33 cellular contexts compared by ENCODE assay signal in genomic region chr5:13211064-13211463, GRCh38.
"Had no signal": no experiment of that assay in that cellular context is flagged by ENCODE, and none has a peak within 500 bp of the region (broad histone marks: within the 10 kb centered on the region; RNA-seq: fewer than 3 reads in every experiment).

No MANE protein-coding gene starts in this region.

- H3K4me1 Mint-ChIP-seq: naive thymus-derived CD8-positive, alpha-beta T cell; nephron progenitor cell; neural crest cell; stimulated activated memory B cell treated with anti-CD40 and anti-IgM and Interleukin-4, amounts not matched to agents 10 μg/mL and 1 μg/mL and 100 μg/mL, for 72 hours; stimulated activated naive CD8-positive, alpha-beta T cell treated with anti-CD3 and anti-CD28 coated beads, Interleukin-15, amount 100 ng/mL, for 72 hours had no signal

- H3K9me3 Mint-ChIP-seq: nephron progenitor cell, neural crest cell, type B pancreatic cell had no signal

- H3K4me2 ChIP-seq: smooth muscle cell had no signal

- H3K4me3 ChIP-seq: ovary, psoas muscle, skin epidermis, smooth muscle cell, spleen, suprapubic skin, testis, tibial artery, transverse colon, upper lobe of right lung, uterus had no signal

- H3K4me1 ChIP-seq: parathyroid adenoma, psoas muscle, spleen, suprapubic skin, testis, tibial artery, transverse colon, upper lobe of right lung, uterus had no signal

- DNase-seq: naive thymus-derived CD8-positive, alpha-beta T cell; nephron progenitor cell; nucleus accumbens; ovary; posterior cingulate gyrus; psoas muscle; right cardiac atrium; spleen; stimulated activated CD4-positive, alpha-beta T cell treated with anti-CD3 and anti-CD28 coated beads, Interleukin-12 subunit alpha, Interleukin-12 subunit beta, amount 100 ng/mL, for 4 hours; stimulated activated CD4-positive, alpha-beta T cell treated with anti-CD3 and anti-CD28 coated beads, Interleukin-1b, Interleukin-23, amount 100 ng/mL, for 48 hours; stimulated activated CD4-positive, alpha-beta T cell treated with anti-CD3 and anti-CD28 coated beads, Interleukin-4, amount 100 ng/mL, for 1 hour; stimulated activated CD4-positive, alpha-beta T cell treated with anti-CD3 and anti-CD28 coated beads, Interleukin-4, amount 100 ng/mL, for 4 hours; stimulated activated CD8-positive, alpha-beta memory T cell treated with anti-CD3 and anti-CD28 coated beads, Interleukin-4, amount 100 ng/mL, for 48 hours; stimulated activated naive CD4-positive, alpha-beta T cell; stimulated activated naive CD8-positive, alpha-beta T cell treated with anti-CD3 and anti-CD28 coated beads, Interleukin-15, amount 100 ng/mL, for 72 hours; stimulated activated naive CD8-positive, alpha-beta T cell treated with anti-CD3 and anti-CD28 coated beads, Interleukin-15, Interleukin-2, amounts not matched to agents 100 U/mL and 50 U/mL, for 24 hours; substantia nigra; testis; tibial artery; transverse colon; upper lobe of right lung; uterus had no signal

- H2AFZ ChIP-seq: parathyroid adenoma had no signal

- H3K36me3 Mint-ChIP-seq: natural killer cell treated with Interleukin-12 subunit alpha and Interleukin-12 subunit beta and Interleukin-15 and Interleukin-18, amount 100 ng/mL, for 72 hours; stimulated activated memory B cell treated with anti-CD40 and anti-IgM and Interleukin-4, amounts not matched to agents 10 μg/mL and 1 μg/mL and 100 μg/mL, for 72 hours; type B pancreatic cell had no signal

- H3K4me3 Mint-ChIP-seq: naive thymus-derived CD8-positive, alpha-beta T cell; natural killer cell treated with Interleukin-12 subunit alpha and Interleukin-12 subunit beta and Interleukin-15 and Interleukin-18, amount 100 ng/mL, for 72 hours; nephron progenitor cell; neural crest cell; stimulated activated memory B cell treated with anti-CD40 and anti-IgM and Interleukin-4, amounts not matched to agents 10 μg/mL and 1 μg/mL and 100 μg/mL, for 72 hours; stimulated activated naive CD8-positive, alpha-beta T cell treated with anti-CD3 and anti-CD28 coated beads, Interleukin-15, amount 100 ng/mL, for 72 hours; type B pancreatic cell had no signal

- ATAC-seq: naive thymus-derived CD8-positive, alpha-beta T cell; natural killer cell treated with Interleukin-12 subunit alpha and Interleukin-12 subunit beta and Interleukin-15 and Interleukin-18, amount 100 ng/mL, for 72 hours; psoas muscle; right cardiac atrium; sciatic nerve; stimulated activated memory B cell treated with anti-CD40 and anti-IgM and Interleukin-4, amounts not matched to agents 10 μg/mL and 1 μg/mL and 100 μg/mL, for 72 hours; stimulated activated naive CD8-positive, alpha-beta T cell treated with anti-CD3 and anti-CD28 coated beads, Interleukin-15, amount 100 ng/mL, for 72 hours; stimulated activated naive CD8-positive, alpha-beta T cell treated with anti-CD3 and anti-CD28 coated beads, Interleukin-15, Interleukin-2, amounts not matched to agents 100 U/mL and 50 U/mL, for 24 hours; upper lobe of right lung had no signal

- H3K9me3 ChIP-seq: neutrophil, ovary, psoas muscle, spleen, suprapubic skin, testis, tibial artery, transverse colon, upper lobe of right lung, uterus had no signal

- H3K27me3 Mint-ChIP-seq: naive thymus-derived CD8-positive, alpha-beta T cell; natural killer cell treated with Interleukin-12 subunit alpha and Interleukin-12 subunit beta and Interleukin-15 and Interleukin-18, amount 100 ng/mL, for 72 hours; stimulated activated memory B cell treated with anti-CD40 and anti-IgM and Interleukin-4, amounts not matched to agents 10 μg/mL and 1 μg/mL and 100 μg/mL, for 72 hours; stimulated activated naive CD8-positive, alpha-beta T cell treated with anti-CD3 and anti-CD28 coated beads, Interleukin-15, amount 100 ng/mL, for 72 hours had no signal

- H3K27ac Mint-ChIP-seq: naive thymus-derived CD8-positive, alpha-beta T cell; natural killer cell treated with Interleukin-12 subunit alpha and Interleukin-12 subunit beta and Interleukin-15 and Interleukin-18, amount 100 ng/mL, for 72 hours; nephron progenitor cell; progenitor cell of endocrine pancreas; stimulated activated memory B cell treated with anti-CD40 and anti-IgM and Interleukin-4, amounts not matched to agents 10 μg/mL and 1 μg/mL and 100 μg/mL, for 72 hours; stimulated activated naive CD8-positive, alpha-beta T cell treated with anti-CD3 and anti-CD28 coated beads, Interleukin-15, amount 100 ng/mL, for 72 hours; type B pancreatic cell had no signal

- H3K9ac ChIP-seq: parathyroid adenoma had no signal

- H3K36me3 ChIP-seq: neutrophil, ovary, spleen, suprapubic skin, tibial artery, transverse colon, upper lobe of right lung, uterus had no signal

- H3K27ac ChIP-seq: neutrophil, ovary, parathyroid adenoma, psoas muscle, skin epidermis, spleen, suprapubic skin, testis, tibial artery, transverse colon, upper lobe of right lung, uterus had no signal

- H3K27me3 ChIP-seq: neutrophil, ovary, spleen, suprapubic skin, testis, tibial artery, transverse colon, upper lobe of right lung, uterus had no signal

- H3K79me2 ChIP-seq: parathyroid adenoma had no signal
